ENCODE assay signal across 16 cellular contexts in the genomic region with DNA sequence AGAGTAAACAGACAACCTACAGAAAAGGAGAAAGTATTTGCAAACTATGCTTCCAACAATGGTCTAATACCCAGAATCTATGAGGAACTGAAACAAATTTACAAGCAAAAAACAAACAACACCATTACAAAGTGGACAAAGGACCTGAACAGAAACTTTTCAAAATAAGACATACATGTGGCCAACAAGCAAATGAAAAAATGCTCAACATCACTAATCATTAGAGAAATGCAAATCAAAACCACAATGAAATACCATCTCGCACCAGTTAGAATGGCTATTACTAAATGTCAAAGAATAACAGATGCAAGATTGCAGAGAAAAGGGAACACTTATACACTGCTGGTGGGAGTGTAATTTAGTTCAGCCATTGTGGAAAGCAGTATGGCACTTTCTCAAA.
DNase-seq lines count a peak whose midpoint lies in the region; ATAC-seq lines count a peak whose summit lies in the region.
"Had no signal": no experiment of that assay in that cellular context is flagged by ENCODE, and none has a peak within 500 bp of the region (broad histone marks: within the 10 kb centered on the region; RNA-seq: fewer than 3 reads in every experiment).

No MANE protein-coding gene starts in this region.

- H3K36me3 Mint-ChIP-seq in stimulated activated naive B cell treated with anti-CD40 and anti-IgM and Interleukin-4, amounts not matched to agents 10 μg/mL and 1 μg/mL and 100 μg/mL, for 72 hours = peaks cover 38 to 39% of the 10 kb centered on the region in 2 donors

- H3K9me3 Mint-ChIP-seq in stimulated activated naive B cell treated with anti-CD40 and anti-IgM and Interleukin-4, amounts not matched to agents 10 μg/mL and 1 μg/mL and 100 μg/mL, for 72 hours = peaks cover 18 to 20% of the 10 kb centered on the region in 2 donors

- H3K27ac Mint-ChIP-seq in stimulated activated naive B cell treated with anti-CD40 and anti-IgM and Interleukin-4, amounts not matched to agents 10 μg/mL and 1 μg/mL and 100 μg/mL, for 72 hours = no peak overlapping the region
- H3K27ac Mint-ChIP-seq: CD4-positive, CD25-positive, alpha-beta regulatory T cell; dendritic cell treated with granulocyte-macrophage colony-stimulating factor and Interleukin-4, amounts not matched to agents 40 ng/mL and 50 ng/mL, for 4 days; H9 had no signal

- ATAC-seq in GM19043 (IDR thresholded peaks at IDR 0.05; ENCODE audit: low read depth, unreplicated experiment) = peak; percentile 89
- ATAC-seq in GM21737 (IDR thresholded peaks at IDR 0.05; ENCODE audit: unreplicated experiment) = peak; percentile 69
- ATAC-seq in HG03097 (IDR thresholded peaks at IDR 0.05; ENCODE audit: low FRiP score, unreplicated experiment) = peak; percentile 61
- peak; percentile 71 to 72 for ATAC-seq in stimulated activated naive B cell treated with anti-CD40 and anti-IgM and Interleukin-4, amounts not matched to agents 10 μg/mL and 1 μg/mL and 100 μg/mL, for 72 hours (replicated peaks)
- ATAC-seq in left ventricle myocardium superior = no peak

- no peak for DNase-seq in stimulated activated naive B cell treated with anti-CD40 and anti-IgM and Interleukin-4, amounts not matched to agents 10 μg/mL and 1 μg/mL and 100 μg/mL, for 72 hours
- DNase-seq in SHP77 (lab: John Stamatoyannopoulos, UW) = no peak
- DNase-seq in NCI-H345 treated with DMSO at 0.1 percent for 48 hours (lab: John Stamatoyannopoulos, UW; ENCODE audit: unreplicated experiment) = no peak
- DNase-seq in left ventricle myocardium superior = no peak
- DNase-seq: activated T-cell treated with anti-CD3 and anti-CD28 coated beads, Interleukin-2, amount 50 U/mL, for 1 hour; amniotic stem cell; CD4-positive, CD25-positive, alpha-beta regulatory T cell; GF-D8; H9; NCI-H1694; NK-92 treated with Interleukin-12 subunit alpha and Interleukin-12 subunit beta, amount 100 ng/mL, for 24 hours had no signal

- H3K4me3 Mint-ChIP-seq in stimulated activated naive B cell treated with anti-CD40 and anti-IgM and Interleukin-4, amounts not matched to agents 10 μg/mL and 1 μg/mL and 100 μg/mL, for 72 hours = no peak overlapping the region
- H3K4me3 Mint-ChIP-seq: CD4-positive, CD25-positive, alpha-beta regulatory T cell; dendritic cell treated with granulocyte-macrophage colony-stimulating factor and Interleukin-4, amounts not matched to agents 40 ng/mL and 50 ng/mL, for 4 days; H9 had no signal

- H3K4me1 Mint-ChIP-seq in stimulated activated naive B cell treated with anti-CD40 and anti-IgM and Interleukin-4, amounts not matched to agents 10 μg/mL and 1 μg/mL and 100 μg/mL, for 72 hours = peaks cover 19 to 22% of the 10 kb centered on the region in 2 donors
- H3K4me1 Mint-ChIP-seq: H9 had no signal

- intact Hi-C loops in left ventricle myocardium superior (cut with micrococcal nuclease) = no loop called here

- H3K27me3 Mint-ChIP-seq in stimulated activated naive B cell treated with anti-CD40 and anti-IgM and Interleukin-4, amounts not matched to agents 10 μg/mL and 1 μg/mL and 100 μg/mL, for 72 hours = no peaks in the 10 kb centered on the region
- H3K27me3 Mint-ChIP-seq: CD4-positive, CD25-positive, alpha-beta regulatory T cell; IgD-negative memory B cell had no signal
